8 cellular contexts compared by ENCODE assay signal in the genomic region with DNA sequence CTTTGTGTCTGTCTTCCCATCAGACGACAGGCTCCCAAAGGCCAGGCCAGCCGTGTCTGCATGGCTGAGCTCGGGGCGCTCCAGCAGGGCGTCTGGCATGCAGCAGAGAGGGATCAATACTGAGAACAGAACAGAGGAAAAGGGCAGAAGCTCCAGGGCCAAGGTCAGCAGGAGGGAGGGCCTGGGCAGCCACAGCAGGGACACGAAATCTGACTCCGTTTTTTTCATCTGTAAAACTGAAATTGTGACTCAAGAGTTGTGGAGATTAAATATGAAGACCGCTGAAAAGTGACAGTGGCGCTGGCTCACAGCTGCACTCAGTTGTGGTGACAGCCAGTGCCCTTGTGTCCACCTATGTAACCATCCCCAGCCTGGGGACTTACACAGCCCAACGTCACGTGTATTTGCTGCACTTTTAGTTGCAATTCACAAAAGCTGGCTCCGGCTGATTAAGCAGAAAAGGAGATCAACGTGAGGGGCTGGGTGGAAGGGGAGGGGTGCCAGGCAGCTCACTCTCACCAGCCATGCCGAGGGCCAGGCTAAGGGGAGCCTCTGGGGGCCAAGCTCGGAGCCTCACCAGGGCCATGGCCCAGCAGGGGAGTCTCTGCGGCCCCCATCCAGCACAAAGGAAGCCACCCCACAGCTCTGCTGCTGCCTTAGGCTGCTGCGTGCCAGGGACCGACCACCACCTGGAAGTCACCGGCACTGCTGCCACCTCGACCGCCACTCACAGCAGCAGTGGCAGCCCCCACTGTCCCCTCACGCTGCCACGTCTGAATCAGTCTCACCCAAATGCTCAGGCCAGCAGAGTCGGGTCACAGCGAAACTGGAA.
DNase-seq lines count a peak whose midpoint lies in the region; TF ChIP-seq lines count a peak whose summit lies in the region.

No MANE protein-coding gene starts in this region.

- peak overlapping the region; percentile 61 to 81 (median 70) for H3K9ac ChIP-seq in BLaER1 treated with 17β-estradiol and CSF1 and Interleukin-3, amounts not matched to agents 10 nM and 100 nM
- H3K9ac ChIP-seq in GM23248: peak overlapping the region; percentile 57
- peak overlapping the region; percentile 73 for H3K9ac ChIP-seq in skeletal muscle satellite cell (ENCODE audit: low read depth, low read length)

- H3K4me3 Mint-ChIP-seq in glutamatergic neuron (ENCODE audit: unreplicated experiment): peak overlapping the region; percentile 81

- peaks cover 0 to 14% (median 12%) of the 10 kb centered on the region in 11 experiments; a peak in 13 of 22 replicates for H3K9me3 ChIP-seq in BLaER1 treated with 17β-estradiol and CSF1 and Interleukin-3, amounts not matched to agents 10 nM and 100 nM (replicated peaks in 1 of 11)
- H3K9me3 ChIP-seq in GM23248 (ENCODE audit: low read depth): no peaks in the 10 kb centered on the region
- H3K9me3 ChIP-seq in skeletal muscle satellite cell (replicated peaks; ENCODE audit: low read length): no peaks in the 10 kb centered on the region

- peaks cover 18% of the 10 kb centered on the region for H3K9me3 Mint-ChIP-seq in glutamatergic neuron (ENCODE audit: unreplicated experiment)

- DNase-seq in GM23248 (no peak), NCI-H82 treated with DMSO at 0.1 percent for 48 hours (lab: John Stamatoyannopoulos, UW; ENCODE audit: unreplicated experiment) (peak; percentile 9), glutamatergic neuron (peak; percentile 77), middle frontal gyrus (ENCODE audit: extremely low spot score, low spot score) (no peak), GM13977 (ENCODE audit: low spot score) (no peak), NCI-H226 (no peak)

- peaks cover 11 to 28% (median 21%) of the 10 kb centered on the region in 10 experiments for H3K4me1 ChIP-seq in BLaER1 treated with 17β-estradiol and CSF1 and Interleukin-3, amounts not matched to agents 10 nM and 100 nM
- H3K4me1 ChIP-seq in GM23248 (ENCODE audit: insufficient read depth) (no peaks in the 10 kb centered on the region), skeletal muscle satellite cell (ENCODE audit: control insufficient read depth, insufficient read depth, low read length) (peaks cover 10% of the 10 kb centered on the region)

- peak overlapping the region; percentile 97 for H3K27ac Mint-ChIP-seq in glutamatergic neuron (ENCODE audit: unreplicated experiment)

- no peaks in the 10 kb centered on the region for H3K9me2 ChIP-seq in GM23248 (ENCODE audit: insufficient read depth)

- H3F3A ChIP-seq in GM23248 (ENCODE audit: insufficient read depth): no peaks in the 10 kb centered on the region; the same call in 1 of the 2 replicates

- peak overlapping the region; percentile 24 to 83 (median 69); a peak in 20 of 22 replicates for H3K27ac ChIP-seq in BLaER1 treated with 17β-estradiol and CSF1 and Interleukin-3, amounts not matched to agents 10 nM and 100 nM
- H3K27ac ChIP-seq in GM23248: no peak overlapping the region

- WGBS in GM23248 (ENCODE audit: low coverage in 1 of 2, low lambda C conversion rate in 2 of 2, missing lambda C conversion rate in 2 of 2), 2 experiments: 55 to 56% methylated on average over 25 of the region's 25 CpGs

- no peaks in the 10 kb centered on the region; the same call in 1 of the 2 replicates for H3K79me2 ChIP-seq in GM23248 (ENCODE audit: insufficient read depth)

- in situ Hi-C loops in GM23248 (cut with MboI) (no loop called here), GM13977 (cut with MboI; ENCODE audit: low pct_unique_long_range_greater_than_20kb, low sequenced_read_pairs, unreplicated experiment) (no loop called here)

- peaks cover 51% of the 10 kb centered on the region for H3K4me1 Mint-ChIP-seq in glutamatergic neuron (ENCODE audit: low read depth, unreplicated experiment)

- TF ChIP-seq CTCF in glutamatergic neuron (IDR thresholded peaks at IDR 0.05; ENCODE audit: partially characterized antibody, unreplicated experiment) (no peak), GM13977 (IDR thresholded peaks at IDR 0.05; ENCODE audit: extremely low read depth, insufficient read depth, missing control alignments) (no peak)

- H3K36me3 ChIP-seq in BLaER1 treated with 17β-estradiol and CSF1 and Interleukin-3, amounts not matched to agents 10 nM and 100 nM: peaks cover 22 to 57% (median 41%) of the 10 kb centered on the region in 11 experiments; a peak in 21 of 22 replicates
- H3K36me3 ChIP-seq in GM23248 (ENCODE audit: low read depth) (no peaks in the 10 kb centered on the region), skeletal muscle satellite cell (ENCODE audit: insufficient read depth, low read length) (peaks cover 11% of the 10 kb centered on the region)

- no peaks in the 10 kb centered on the region for H3K27me3 ChIP-seq in BLaER1 treated with 17β-estradiol and CSF1 and Interleukin-3, amounts not matched to agents 10 nM and 100 nM
- H3K27me3 ChIP-seq in GM23248 (replicated peaks; ENCODE audit: insufficient read depth) (no peaks in the 10 kb centered on the region), skeletal muscle satellite cell (ENCODE audit: control insufficient read depth, insufficient read depth, low read length) (no peaks in the 10 kb centered on the region)

- peak overlapping the region; percentile 73 for H2AFZ ChIP-seq in GM23248

- H3K36me3 Mint-ChIP-seq in glutamatergic neuron (ENCODE audit: unreplicated experiment): peaks cover 16% of the 10 kb centered on the region

- H3K4me2 ChIP-seq in BLaER1 treated with 17β-estradiol and CSF1 and Interleukin-3, amounts not matched to agents 10 nM and 100 nM: peak overlapping the region; percentile 70 to 98 (median 87)
- H3K4me2 ChIP-seq in GM23248 (ENCODE audit: unreplicated experiment) (peak overlapping the region; percentile 62), skeletal muscle satellite cell (ENCODE audit: low read length) (peak overlapping the region; percentile 75)

- H3K27me3 Mint-ChIP-seq in glutamatergic neuron (ENCODE audit: unreplicated experiment): peaks cover 15% of the 10 kb centered on the region

- peak overlapping the region; percentile 20 to 58 (median 42); a peak in 16 of 20 replicates for H3K4me3 ChIP-seq in BLaER1 treated with 17β-estradiol and CSF1 and Interleukin-3, amounts not matched to agents 10 nM and 100 nM
- H3K4me3 ChIP-seq in GM23248: peak overlapping the region; percentile 57
- peak overlapping the region; percentile 63 for H3K4me3 ChIP-seq in skeletal muscle satellite cell (ENCODE audit: low read length)

- H4K20me1 ChIP-seq in BLaER1 treated with 17β-estradiol and CSF1 and Interleukin-3, amounts not matched to agents 10 nM and 100 nM: peaks cover 0 to 40% (median 9%) of the 10 kb centered on the region in 11 experiments; a peak in 11 of 22 replicates
- no peaks in the 10 kb centered on the region for H4K20me1 ChIP-seq in GM23248 (ENCODE audit: insufficient read depth)

Comparison
In these comparisons a context has a peak if more than half of its experiments do, and no peak if none do; other contexts are left out.
1. DNase-seq: peak in NCI-H82 treated with DMSO at 0.1 percent for 48 hours (single experiment) and glutamatergic neuron (single experiment); none in GM23248 (single experiment), middle frontal gyrus (single experiment), GM13977 (single experiment) and NCI-H226 (single experiment).
2. Peak in every context shown above with its lines, with median percentiles within 50 percentile points of each other: H3K4me2 ChIP-seq, H3K4me3 ChIP-seq and H3K9ac ChIP-seq.